Comparison of ENCODE assay signal across 3 cellular contexts in genomic region chr1:80668370-80668769, GRCh38.
TF ChIP-seq lines count a peak whose summit lies in the region.

No MANE protein-coding gene starts in this region.

TF ChIP-seq in A549, 52 proteins besides CTCF, POLR2A, EP300 and RAD21:
- TF ChIP-seq MAFK (IDR thresholded peaks at IDR 0.05; ENCODE audit: partially characterized antibody) (peak; percentile 67), FOSB (CRISPR knock-in tag; IDR thresholded peaks at IDR 0.05) (no peak)

TF ChIP-seq in IMR-90, 13 proteins besides CTCF, POLR2A, EP300 and RAD21:
- TF ChIP-seq MAFK (IDR thresholded peaks at IDR 0.05; ENCODE audit: low read depth, low read length), result peak; percentile 89
- no peak for TF ChIP-seq BHLHE40 (IDR thresholded peaks at IDR 0.05; ENCODE audit: low read depth, low read length)

TF ChIP-seq in K562, 482 proteins besides CTCF, POLR2A, EP300 and RAD21:
- TF ChIP-seq MAFG (tag; conservative IDR thresholded peaks at IDR 0.05) (peak; percentile 25; the same call in 1 of the 2 replicates), NR4A1 (CRISPR knock-in tag; IDR thresholded peaks at IDR 0.05) (no peak), NR4A1 (tag; IDR thresholded peaks at IDR 0.05) (no peak), ZNF316 (IDR thresholded peaks at IDR 0.05) (peak; percentile 53; the same call in 1 of the 2 replicates), MAFF (IDR thresholded peaks at IDR 0.05; ENCODE audit: low read length) (peak; percentile 48; the same call in 1 of the 2 replicates), ZBTB26 (CRISPR knock-in tag; IDR thresholded peaks at IDR 0.05) (no peak), XRCC3 (IDR thresholded peaks at IDR 0.05) (no peak), MAFK (IDR thresholded peaks at IDR 0.05; ENCODE audit: low read length) (peak; percentile 46), C11orf30 (IDR thresholded peaks at IDR 0.05; ENCODE audit: low read depth) (peak; percentile 28; the same call in 1 of the 2 replicates), ESRRB (CRISPR knock-in tag; IDR thresholded peaks at IDR 0.05; ENCODE audit: borderline replicate concordance) (no peak)
TF ChIP-seq in K562: peak in this region for 5.
